Comparison of ENCODE assay signal across 8 cellular contexts in genomic region chr2:60806988-60807681, GRCh38. TPM values are rescaled to one million over a fixed set of nuclear protein-coding genes. Genes with fewer than 3 reads are reported as not detected.
DNase-seq lines count a peak whose midpoint lies in the region; ATAC-seq and TF ChIP-seq lines count a peak whose summit lies in the region.

No MANE protein-coding gene starts in this region.

- H3K27ac ChIP-seq in mesodermal cell (ENCODE audit: low read depth, low read length, severe bottlenecking) (peak overlapping the region; percentile 75), upper lobe of right lung (no peak overlapping the region)

- H3K4me3 ChIP-seq in AG09309 (ENCODE audit: control insufficient read depth, low read depth, low read length) (no peak overlapping the region), mesodermal cell (ENCODE audit: extremely low read depth, insufficient read depth, low read length, poor library complexity, severe bottlenecking) (no peak overlapping the region), upper lobe of right lung (no peak overlapping the region)

- H3K9me3 Mint-ChIP-seq in activated T-helper 2 cell treated with anti-CD3 and anti-CD28 coated beads, Interferon-gamma antibody, Interleukin-2, Interleukin-4, amounts not matched to agents 10 μg/mL and 5 μg/mL and 100 μg/mL, durations not matched to agents 14 hours and 24 hours and 36 hours: no peaks in the 10 kb centered on the region

- H3K9me3 ChIP-seq in mesodermal cell (ENCODE audit: control insufficient read depth, low read length): no peaks in the 10 kb centered on the region
- H3K9me3 ChIP-seq in upper lobe of right lung: no peaks in the 10 kb centered on the region

- H3K36me3 ChIP-seq in mesodermal cell (ENCODE audit: control insufficient read depth, insufficient read depth, low read length) (peaks cover 9% of the 10 kb centered on the region), upper lobe of right lung (peaks cover 2% of the 10 kb centered on the region)

- TF ChIP-seq CTCF in AG09309 (IDR thresholded peaks at IDR 0.05; ENCODE audit: control insufficient read depth, insufficient read depth, low read depth, low read length, missing control alignments) (no peak), upper lobe of right lung (IDR thresholded peaks at IDR 0.05) (no peak)

- intact Hi-C loops in activated T-helper 2 cell treated with anti-CD3 and anti-CD28 coated beads, Interferon-gamma antibody, Interleukin-2, Interleukin-4, amounts not matched to agents 10 μg/mL and 5 μg/mL and 100 μg/mL, durations not matched to agents 14 hours and 24 hours and 36 hours (cut with micrococcal nuclease): loop anchor here (1.0 to 5.0 kb wide), 5 partner anchors 11 to 370 kb away; partner anchors contain the start of genes PEX13, PUS10 and REL
- intact Hi-C loops in upper lobe of right lung (cut with DNase I): no loop called here

- ATAC-seq in GM18873 (IDR thresholded peaks at IDR 0.05; ENCODE audit: low FRiP score, unreplicated experiment): peak; percentile 82
- ATAC-seq in HG03045 (IDR thresholded peaks at IDR 0.05; ENCODE audit: unreplicated experiment): peak; percentile 87
- peak; percentile 36 for ATAC-seq in upper lobe of right lung

- DNase-seq in AG09309 (ENCODE audit: low read depth) (peak; percentile 49), NCI-H510A (lab: John Stamatoyannopoulos, UW) (peak; percentile 22), upper lobe of right lung (no peak), NCI-H524 (lab: John Stamatoyannopoulos, UW) (no peak)
- no peak for DNase-seq in activated T-helper 2 cell treated with anti-CD3 and anti-CD28 coated beads, Interferon-gamma antibody, Interleukin-2, Interleukin-4, amounts not matched to agents 10 μg/mL and 5 μg/mL and 100 μg/mL, durations not matched to agents 14 hours and 24 hours and 36 hours (ENCODE audit: low spot score)

- H3K4me3 Mint-ChIP-seq in activated T-helper 2 cell treated with anti-CD3 and anti-CD28 coated beads, Interferon-gamma antibody, Interleukin-2, Interleukin-4, amounts not matched to agents 10 μg/mL and 5 μg/mL and 100 μg/mL, durations not matched to agents 14 hours and 24 hours and 36 hours (ENCODE audit: low read depth): peak overlapping the region; percentile 10

- 49 to 69% methylated on average over 3 to 5 of the region's 6 CpGs for WGBS in mesodermal cell (ENCODE audit: insufficient coverage in 2 of 2), 2 experiments

- H3K27ac Mint-ChIP-seq in activated T-helper 2 cell treated with anti-CD3 and anti-CD28 coated beads, Interferon-gamma antibody, Interleukin-2, Interleukin-4, amounts not matched to agents 10 μg/mL and 5 μg/mL and 100 μg/mL, durations not matched to agents 14 hours and 24 hours and 36 hours: peak overlapping the region; percentile 89

- H3K4me1 Mint-ChIP-seq in activated T-helper 2 cell treated with anti-CD3 and anti-CD28 coated beads, Interferon-gamma antibody, Interleukin-2, Interleukin-4, amounts not matched to agents 10 μg/mL and 5 μg/mL and 100 μg/mL, durations not matched to agents 14 hours and 24 hours and 36 hours (ENCODE audit: low read depth): peaks cover 48% of the 10 kb centered on the region

- no peaks in the 10 kb centered on the region for H3K36me3 Mint-ChIP-seq in activated T-helper 2 cell treated with anti-CD3 and anti-CD28 coated beads, Interferon-gamma antibody, Interleukin-2, Interleukin-4, amounts not matched to agents 10 μg/mL and 5 μg/mL and 100 μg/mL, durations not matched to agents 14 hours and 24 hours and 36 hours (ENCODE audit: low read depth)

- no peaks in the 10 kb centered on the region for H3K27me3 ChIP-seq in upper lobe of right lung

- H3K4me1 ChIP-seq in mesodermal cell (ENCODE audit: control insufficient read depth, insufficient read depth, low read length, poor library complexity, severe bottlenecking) (no peaks in the 10 kb centered on the region), upper lobe of right lung (no peaks in the 10 kb centered on the region)

- no peaks in the 10 kb centered on the region for H3K27me3 Mint-ChIP-seq in activated T-helper 2 cell treated with anti-CD3 and anti-CD28 coated beads, Interferon-gamma antibody, Interleukin-2, Interleukin-4, amounts not matched to agents 10 μg/mL and 5 μg/mL and 100 μg/mL, durations not matched to agents 14 hours and 24 hours and 36 hours (ENCODE audit: low read depth)

RNA-seq across cellular contexts. Expression of gene PAPOLG, which starts 51.1 kb away (rescaled TPM):
- 20.4 and 21.2 TPM in 2 replicates for total RNA-seq in activated T-helper 2 cell treated with anti-CD3 and anti-CD28 coated beads, Interferon-gamma antibody, Interleukin-2, Interleukin-4, amounts not matched to agents 10 μg/mL and 5 μg/mL and 100 μg/mL, durations not matched to agents 14 hours and 24 hours and 36 hours
- 15.8 TPM for polyA plus RNA-seq in mesodermal cell (2013, experiment 1 of 2)
- polyA plus RNA-seq in mesodermal cell (2013, experiment 2 of 2): 15.6 TPM
- 13.3 TPM for total RNA-seq in upper lobe of right lung

Comparison
In these comparisons a context has a peak if more than half of its experiments do, and no peak if none do; other contexts are left out.
1. DNase-seq: peak in AG09309 (single experiment) and NCI-H510A (single experiment); none in activated T-helper 2 cell treated with anti-CD3 and anti-CD28 coated beads, Interferon-gamma antibody, Interleukin-2, Interleukin-4, amounts not matched to agents 10 μg/mL and 5 μg/mL and 100 μg/mL, durations not matched to agents 14 hours and 24 hours and 36 hours (single experiment), upper lobe of right lung (single experiment) and NCI-H524 (0 of 2).
2. ATAC-seq: peak in every context shown above with its lines; median percentile 87 in HG03045; 82 in GM18873; 36 in upper lobe of right lung.